8 cellular contexts compared by ENCODE assay signal in the genomic region with DNA sequence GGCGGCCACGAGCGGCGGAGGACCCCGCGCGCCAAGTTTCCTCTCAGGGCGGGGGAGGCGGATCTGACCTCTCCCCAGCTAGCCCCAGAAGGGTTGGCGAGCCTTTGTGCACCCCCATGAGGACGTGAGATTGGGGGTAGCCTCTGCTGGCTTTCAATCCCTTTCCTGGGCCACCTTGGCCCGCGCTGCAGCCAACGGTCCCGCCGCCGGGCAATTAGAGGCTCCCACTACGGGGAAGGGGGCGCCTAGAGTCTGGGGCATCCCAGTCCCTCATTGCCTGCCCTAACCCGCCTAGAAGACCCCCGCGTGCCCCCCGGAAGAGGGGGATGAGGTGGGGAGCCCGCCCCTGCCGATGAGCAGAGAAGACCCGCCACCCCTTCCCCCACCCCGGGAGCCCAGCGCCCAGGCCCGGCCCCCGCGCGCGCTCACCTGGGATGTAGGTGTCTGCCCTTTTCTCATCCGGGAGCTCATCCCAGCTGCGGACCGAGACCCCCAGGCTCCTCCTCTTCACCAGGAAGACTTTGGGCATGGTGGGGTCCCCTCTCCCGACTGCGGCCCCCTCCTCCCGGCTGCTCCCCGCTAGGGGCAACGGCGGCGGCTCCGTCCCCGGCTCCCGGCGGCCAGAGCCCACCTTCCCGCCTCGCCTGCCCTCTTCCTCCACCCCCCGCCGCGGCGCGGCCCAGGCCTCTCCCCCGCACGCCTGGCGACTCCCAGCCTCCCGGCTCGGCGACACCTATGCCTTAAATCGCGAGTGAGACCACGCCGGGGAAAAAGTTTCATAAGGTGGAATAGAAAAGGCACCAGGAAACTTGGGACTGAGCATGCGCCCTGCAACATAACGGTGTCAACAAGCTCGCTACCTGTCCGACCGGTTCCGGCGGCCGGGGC. TPM values are rescaled to one million over a fixed set of nuclear protein-coding genes. Genes with fewer than 3 reads are reported as not detected.
A peak's percentile ranks its signal among the peaks of the same experiment; 100 is the strongest.
DNase-seq lines count a peak whose midpoint lies in the region; ATAC-seq, FAIRE-seq and TF ChIP-seq lines count a peak whose summit lies in the region.

A gene (minus strand): TSS at position 811 of the 888 bp plus-strand sequence. CDS start 282 bp downstream, at position 529.

- peak within 1 kb of the TSS; percentile 48 for H3K4me3 Mint-ChIP-seq in activated naive CD8-positive, alpha-beta T cell treated with anti-CD3 and anti-CD28 coated beads for 36 hours

- TF ChIP-seq POLR2A in GM12892 (IDR thresholded peaks at IDR 0.05; ENCODE audit: low read depth, low read length): no peak

- DNase-seq in COR-L47 (lab: John Stamatoyannopoulos, UW): peak; percentile 69
- no peak for DNase-seq in activated naive CD8-positive, alpha-beta T cell treated with anti-CD3 and anti-CD28 coated beads for 36 hours
- DNase-seq in left kidney (ENCODE audit: low read depth, low spot score): peak; percentile 87
- no peak for DNase-seq in thoracic aorta (ENCODE audit: low spot score)
- no peak for DNase-seq in stimulated activated CD4-positive, alpha-beta T cell treated with anti-CD3 and anti-CD28 coated beads, Interleukin-2, amount 100 ng/mL, for 48 hours
- no peak for DNase-seq in GM12892 (ENCODE audit: insufficient read length)
- no peak for DNase-seq in GOT3 (lab: John Stamatoyannopoulos, UW)

- peaks cover 5% of the 10 kb centered on the region for H3K4me1 Mint-ChIP-seq in activated naive CD8-positive, alpha-beta T cell treated with anti-CD3 and anti-CD28 coated beads for 36 hours

- peak within 1 kb of the TSS; percentile 67 for H3K4me3 ChIP-seq in thoracic aorta

- H3K4me1 ChIP-seq in thoracic aorta (ENCODE audit: control insufficient read depth in 1 of 2, low read depth in 2 of 2): peaks cover 4 to 26% of the 10 kb centered on the region in 2 donors

- no peak within 1 kb of the TSS for H3K27ac Mint-ChIP-seq in activated naive CD8-positive, alpha-beta T cell treated with anti-CD3 and anti-CD28 coated beads for 36 hours

- peaks cover 4% of the 10 kb centered on the region for H3K27me3 ChIP-seq in thoracic aorta (replicated peaks; ENCODE audit: insufficient read depth)

- no peak for ATAC-seq in thoracic aorta (ENCODE audit: insufficient number of reproducible peaks, low FRiP score, low read depth)

- no peaks in the 10 kb centered on the region for H3K36me3 ChIP-seq in thoracic aorta

- no peak within 1 kb of the TSS for H3K27ac ChIP-seq in thoracic aorta

- TF ChIP-seq RAD21 in Ishikawa (IDR thresholded peaks at IDR 0.05; ENCODE audit: low read depth): no peak

- no peaks in the 10 kb centered on the region for H3K9me3 Mint-ChIP-seq in activated naive CD8-positive, alpha-beta T cell treated with anti-CD3 and anti-CD28 coated beads for 36 hours

- H3K36me3 Mint-ChIP-seq in activated naive CD8-positive, alpha-beta T cell treated with anti-CD3 and anti-CD28 coated beads for 36 hours: no peaks in the 10 kb centered on the region

- no peak for TF ChIP-seq CTCF in thoracic aorta (IDR thresholded peaks at IDR 0.05)

- peaks cover 78% of the 10 kb centered on the region for H3K27me3 Mint-ChIP-seq in activated naive CD8-positive, alpha-beta T cell treated with anti-CD3 and anti-CD28 coated beads for 36 hours

- no peak; the same call in 1 of the 2 replicates for TF ChIP-seq EP300 in Ishikawa (IDR thresholded peaks at IDR 0.05; ENCODE audit: borderline replicate concordance)

- FAIRE-seq in GM12892 (lab: Jason Lieb, UNC): no peak

- H3K9me3 ChIP-seq in thoracic aorta: no peaks in the 10 kb centered on the region

TF ChIP-seq in Ishikawa, 13 proteins besides CTCF, POLR2A, EP300 and RAD21:
- TF ChIP-seq NFIC (IDR thresholded peaks at IDR 0.05) (0 out of 2 replicates have a peak, but pooled peaks have one; percentile 18), TCF12 (IDR thresholded peaks at IDR 0.05; ENCODE audit: low read depth) (peak; percentile 74), EGR1 (IDR thresholded peaks at IDR 0.05) (no peak), ZBTB7A (IDR thresholded peaks at IDR 0.05; ENCODE audit: low read depth) (peak; percentile 30; the same call in 1 of the 2 replicates), TEAD4 (IDR thresholded peaks at IDR 0.05) (peak; percentile 69; the same call in 1 of the 2 replicates)
- TF ChIP-seq, protein P1, sequence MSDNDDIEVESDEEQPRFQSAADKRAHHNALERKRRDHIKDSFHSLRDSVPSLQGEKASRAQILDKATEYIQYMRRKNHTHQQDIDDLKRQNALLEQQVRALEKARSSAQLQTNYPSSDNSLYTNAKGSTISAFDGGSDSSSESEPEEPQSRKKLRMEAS (IDR thresholded peaks at IDR 0.05): peak; percentile 72; the same call in 1 of the 2 replicates

RNA-seq across cellular contexts. Expression of the gene that starts here (rescaled TPM):
- not detected for total RNA-seq in activated naive CD8-positive, alpha-beta T cell treated with anti-CD3 and anti-CD28 coated beads for 36 hours
- under 1 TPM in 1 of 2 donors, not detected in 1; 0.71 TPM for total RNA-seq in thoracic aorta
- not detected for polyA plus RNA-seq in GM12892 (2012; ENCODE audit: missing spikeins)

Comparison
In these comparisons a context has a peak if more than half of its experiments do, and no peak if none do; other contexts are left out.
1. DNase-seq: peak in COR-L47 (single experiment) and left kidney (single experiment); none in activated naive CD8-positive, alpha-beta T cell treated with anti-CD3 and anti-CD28 coated beads for 36 hours (single experiment), thoracic aorta (single experiment), stimulated activated CD4-positive, alpha-beta T cell treated with anti-CD3 and anti-CD28 coated beads, Interleukin-2, amount 100 ng/mL, for 48 hours (0 of 2), GM12892 (single experiment) and GOT3 (single experiment).